Comparison of ENCODE assay signal across 10 cellular contexts in the genomic region with DNA sequence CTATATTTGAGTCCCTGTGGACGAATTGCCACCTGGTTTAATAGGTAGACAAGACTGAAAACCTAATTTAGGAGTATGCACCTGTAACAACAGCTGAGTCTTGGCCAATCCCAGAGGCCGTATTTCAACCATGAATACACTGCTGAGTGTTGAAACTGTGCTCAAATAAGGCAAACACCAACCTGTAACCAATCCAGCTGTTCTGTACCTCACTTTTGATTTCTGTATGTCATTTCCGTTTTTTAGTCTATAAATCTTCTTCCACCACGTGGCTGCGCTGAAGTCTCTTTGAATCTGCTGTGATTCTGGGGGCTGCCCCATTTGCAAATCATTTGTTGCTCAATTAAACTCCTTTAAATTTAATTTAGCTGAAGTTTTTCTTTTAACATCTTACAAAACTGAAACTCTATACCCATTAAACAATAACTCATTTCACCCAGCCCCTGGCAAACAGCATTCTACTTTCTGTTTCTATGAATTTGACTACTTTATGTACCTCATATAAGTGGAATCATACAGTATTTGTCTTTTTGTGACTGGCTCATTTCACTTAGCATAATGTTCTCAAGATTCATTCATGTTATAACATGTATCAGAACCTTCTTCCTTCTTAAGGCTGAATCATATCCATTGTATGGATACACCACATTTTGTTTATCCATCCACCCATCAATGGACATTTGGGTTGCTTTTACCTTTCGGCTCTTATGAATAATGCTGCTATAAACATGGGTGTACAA. TPM values are rescaled to one million over a fixed set of nuclear protein-coding genes. Genes with fewer than 3 reads are reported as not detected.
DNase-seq lines count a peak whose midpoint lies in the region; ATAC-seq, FAIRE-seq and TF ChIP-seq lines count a peak whose summit lies in the region.
"Had no signal": no experiment of that assay in that cellular context is flagged by ENCODE, and none has a peak within 500 bp of the region (broad histone marks: within the 10 kb centered on the region; RNA-seq: fewer than 3 reads in every experiment).

No MANE protein-coding gene starts in this region.

- no peaks in the 10 kb centered on the region for H3K9me3 Mint-ChIP-seq in endodermal cell

- no peak overlapping the region for H3K4me3 Mint-ChIP-seq in endodermal cell

- H3K4me3 ChIP-seq in esophagus squamous epithelium (no peak overlapping the region), endodermal cell (ENCODE audit: low read length) (no peak overlapping the region)

- H3K27ac Mint-ChIP-seq in endodermal cell: no peak overlapping the region

- ATAC-seq in GM18511 (IDR thresholded peaks at IDR 0.05; ENCODE audit: unreplicated experiment) (peak; percentile 87), GM21576 (IDR thresholded peaks at IDR 0.05; ENCODE audit: unreplicated experiment) (peak; percentile 51)

- no peaks in the 10 kb centered on the region for H3K27me3 ChIP-seq in esophagus squamous epithelium
- H3K27me3 ChIP-seq in endodermal cell (ENCODE audit: control insufficient read depth, insufficient read depth, low read length, poor library complexity, severe bottlenecking): no peaks in the 10 kb centered on the region

- H3K9me3 ChIP-seq in esophagus squamous epithelium (no peaks in the 10 kb centered on the region), endodermal cell (ENCODE audit: control insufficient read depth, low read length) (no peaks in the 10 kb centered on the region)

- H3K27me3 Mint-ChIP-seq in endodermal cell (ENCODE audit: insufficient read depth): peaks cover 2% of the 10 kb centered on the region

- no peak for TF ChIP-seq POLR2A in esophagus squamous epithelium (IDR thresholded peaks at IDR 0.05)
- no peak for TF ChIP-seq POLR2A in H54 (IDR thresholded peaks at IDR 0.05; ENCODE audit: low read depth, low read length)

- no peak for FAIRE-seq in H54 (lab: Jason Lieb, UNC)

- WGBS in esophagus squamous epithelium, 2 donors: 39 to 42% methylated on average over 6 of the region's 6 CpGs
- 86% methylated on average over 6 of the region's 6 CpGs for WGBS in endodermal cell (ENCODE audit: insufficient coverage in 1 of 2, insufficient read length in 1 of 2), 2 experiments

- H3K36me3 ChIP-seq in esophagus squamous epithelium (no peaks in the 10 kb centered on the region), endodermal cell (ENCODE audit: control insufficient read depth, insufficient read depth, low read length) (no peaks in the 10 kb centered on the region)

- peak overlapping the region; percentile 32 to 71 (median 52) for H3K27ac ChIP-seq in esophagus squamous epithelium
- no peak overlapping the region for H3K27ac ChIP-seq in endodermal cell (ENCODE audit: low read depth, low read length)

- peak; percentile 46 for DNase-seq in NAMALWA (ENCODE audit: low spot score)
- DNase-seq in esophagus squamous epithelium (lab: John Stamatoyannopoulos, UW): no peak
- no peak for DNase-seq in GM10266 (ENCODE audit: extremely low spot score)
- no peak for DNase-seq in SIG-M5 treated with dmso at 0.1 percent for 504 hours (lab: John Stamatoyannopoulos, UW; ENCODE audit: unreplicated experiment)
- DNase-seq in H54 (ENCODE audit: insufficient read length, low spot score): no peak
- no peak for DNase-seq in endodermal cell
- DNase-seq: aorta, SIG-M5 had no signal

- intact Hi-C loops in esophagus squamous epithelium (cut with DNase I): no loop called here

- no peak overlapping the region for H3K9ac ChIP-seq in endodermal cell (ENCODE audit: extremely low read depth, low read length, poor library complexity, severe bottlenecking)

- no peak for TF ChIP-seq CTCF in esophagus squamous epithelium (IDR thresholded peaks at IDR 0.05)
- no peak for TF ChIP-seq CTCF in GM10266 (IDR thresholded peaks at IDR 0.05; ENCODE audit: control insufficient read depth, insufficient read depth, low read depth, missing control alignments)
- no peak for TF ChIP-seq CTCF in endodermal cell (conservative IDR thresholded peaks at IDR 0.05)

- H3K4me1 ChIP-seq in esophagus squamous epithelium (peaks cover 0 to 26% (median 11%) of the 10 kb centered on the region in 3 donors), endodermal cell (ENCODE audit: control insufficient read depth, insufficient read depth, low read length) (no peaks in the 10 kb centered on the region)

- peaks cover 3% of the 10 kb centered on the region for H3K4me1 Mint-ChIP-seq in endodermal cell

- H3K36me3 Mint-ChIP-seq in endodermal cell (ENCODE audit: low read depth): no peaks in the 10 kb centered on the region

RNA-seq across cellular contexts. Expression of a gene that starts 7.5 kb away (rescaled TPM):
- total RNA-seq in esophagus squamous epithelium: 10 to 100 TPM; 34.1 to 65.0 (median 40.7) TPM
- 10 to 100 TPM; 80.1 to 97.2 TPM for total RNA-seq in endodermal cell
- polyA plus RNA-seq in endodermal cell (2013, experiment 1 of 2): 61.2 TPM
- polyA plus RNA-seq in endodermal cell (2013, experiment 2 of 2): 61.6 TPM
